In the genomic region with DNA sequence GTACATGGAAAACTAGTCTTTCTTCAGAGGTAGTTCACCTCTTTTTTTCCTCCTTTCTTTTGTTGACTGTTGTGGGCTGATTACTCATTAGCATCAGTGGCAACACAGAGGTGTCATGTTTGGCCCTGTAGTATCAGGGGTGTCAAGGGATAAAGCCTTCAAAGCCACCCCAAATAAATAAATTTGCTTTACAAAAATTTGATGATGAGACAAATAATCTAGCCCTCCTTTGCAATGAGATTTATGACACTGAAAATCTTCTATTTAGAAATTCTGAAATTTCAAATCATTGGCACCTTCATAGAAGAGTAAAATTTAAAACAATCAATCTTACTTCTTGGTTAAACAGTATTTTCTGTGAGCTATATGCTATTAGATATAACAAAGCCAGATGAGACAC, we compare ENCODE assay signal across 28 cellular contexts. TPM values are rescaled to one million over a fixed set of nuclear protein-coding genes. Genes with fewer than 3 reads are reported as not detected.
DNase-seq lines count a peak whose midpoint lies in the region; ATAC-seq, FAIRE-seq and TF ChIP-seq lines count a peak whose summit lies in the region.
"Had no signal": no experiment of that assay in that cellular context is flagged by ENCODE, and none has a peak within 500 bp of the region (broad histone marks: within the 10 kb centered on the region; RNA-seq: fewer than 3 reads in every experiment).

No MANE protein-coding gene starts in this region.

- intact Hi-C loops in natural killer cell (cut with micrococcal nuclease), result no loop called here

- H3K27ac ChIP-seq in A549 (no peak overlapping the region), small intestine (ENCODE audit: low read depth in 1 of 2, low read length in 1 of 2) (no peak overlapping the region)
- no peak overlapping the region for H3K27ac ChIP-seq in CD8-positive, alpha-beta memory T cell (ENCODE audit: low read depth, low read length)
- H3K27ac ChIP-seq: BLaER1, cardiac muscle cell, epithelial cell of prostate, SJCRH30, spleen, vagina had no signal

- POLR2A ChIA-PET in A549 (lab: Yijun Ruan, JAX), result no interaction called here
- POLR2A ChIA-PET in CD8-positive, alpha-beta memory T cell (lab: Charles Lee), result no interaction called here

- peaks cover 11% of the 10 kb centered on the region; the same call in 2 of the 3 replicates for H3K4me1 ChIP-seq in A549
- H3K4me1 ChIP-seq in CD8-positive, alpha-beta memory T cell (ENCODE audit: insufficient read depth, low read length), result peaks cover 14% of the 10 kb centered on the region
- H3K4me1 ChIP-seq in HAP-1, result peaks cover 23% of the 10 kb centered on the region
- no peaks in the 10 kb centered on the region for H3K4me1 ChIP-seq in small intestine (ENCODE audit: control insufficient read depth in 2 of 2, insufficient read depth in 1 of 2, low read depth in 1 of 2, low read length in 1 of 2)
- H3K4me1 ChIP-seq: SJCRH30 had no signal

- DNase-seq in A549 (ENCODE audit: low read depth in 1 of 2, low spot score in 1 of 2) (no peak), natural killer cell (no peak), HAP-1 (ENCODE audit: low spot score in 2 of 2) (no peak), small intestine (no peak)
- DNase-seq in CD8-positive, alpha-beta memory T cell, result no peak
- DNase-seq: activated CD4-positive, alpha-beta T cell treated with anti-CD3 and anti-CD28 coated beads, Interleukin-2, amount 50 U/mL, for 48 hours; activated CD4-positive, CD25-positive, alpha-beta regulatory T cell treated with anti-CD3 and anti-CD28 coated beads, Interleukin-2, amount 50 U/mL, for 72 hours; aorta; effector CD8-positive, alpha-beta T cell; GF-D8; left cardiac atrium; NCI-H2107; NCI-H345; right cardiac atrium; SJCRH30; spleen; stimulated activated CD4-positive, alpha-beta T cell treated with anti-CD3 and anti-CD28 coated beads, Interleukin-2, amount 100 ng/mL, for 24 hours; stimulated activated CD8-positive, alpha-beta memory T cell treated with anti-CD3 and anti-CD28 coated beads, Interleukin-4, amount 100 ng/mL, for 48 hours had no signal

- TF ChIP-seq EP300 in A549 (IDR thresholded peaks at IDR 0.05), result no peak

- H3K4me3 ChIP-seq in A549, result no peak overlapping the region
- H3K4me3 ChIP-seq in CD8-positive, alpha-beta memory T cell (ENCODE audit: low read length), result no peak overlapping the region
- no peak overlapping the region for H3K4me3 ChIP-seq in HAP-1
- H3K4me3 ChIP-seq in small intestine (ENCODE audit: low read depth in 1 of 2, low read length in 2 of 2), result no peak overlapping the region
- H3K4me3 ChIP-seq: BLaER1, cardiac muscle cell, SJCRH30, spleen, vagina had no signal

- H3K36me3 ChIP-seq in CD8-positive, alpha-beta memory T cell (ENCODE audit: insufficient read depth, low read length), result no peaks in the 10 kb centered on the region
- H3K36me3 ChIP-seq in HAP-1 (replicated peaks), result no peaks in the 10 kb centered on the region
- peaks cover 0 to 2% of the 10 kb centered on the region in 2 donors for H3K36me3 ChIP-seq in small intestine (ENCODE audit: control insufficient read depth in 2 of 2, insufficient read depth in 2 of 2, low read length in 2 of 2)
- H3K36me3 ChIP-seq: cardiac muscle cell, SJCRH30, vagina had no signal

- H3K4me3 Mint-ChIP-seq in CD8-positive, alpha-beta memory T cell, result peak overlapping the region in 4 of 7 donors; percentile 3 to 50 (median 26)
- H3K4me3 Mint-ChIP-seq in activated T-helper 17 cell treated with anti-CD3 and anti-CD28 coated beads, Interleukin-2, amount 50 U/mL, for 72 hours, result peak overlapping the region; percentile 92
- H3K4me3 Mint-ChIP-seq in natural killer cell, result peak overlapping the region; percentile 55
- H3K4me3 Mint-ChIP-seq: stimulated activated naive CD8-positive, alpha-beta T cell treated with anti-CD3 and anti-CD28 coated beads, Interleukin-15, Interleukin-2, amounts not matched to agents 100 ng/mL and 50 ng/mL, for 24 hours had no signal

- TF ChIP-seq RAD21 in A549 (conservative IDR thresholded peaks at IDR 0.05 in 1 of 2, IDR thresholded peaks at IDR 0.05 in 1 of 2), result no peak

- H3K4me2 ChIP-seq in A549, result no peak overlapping the region
- H3K4me2 ChIP-seq: BLaER1 had no signal

- ATAC-seq in A549 (no peak), natural killer cell (no peak), GM18909 (IDR thresholded peaks at IDR 0.05; ENCODE audit: poor library complexity, unreplicated experiment) (no peak)
- ATAC-seq in activated T-helper 17 cell treated with anti-CD3 and anti-CD28 coated beads, Interleukin-2, amount 50 U/mL, for 72 hours (replicated peaks), result no peak
- ATAC-seq: activated naive CD4-positive, alpha-beta T cell treated with anti-CD3 and anti-CD28 coated beads, Interleukin-2, amount 50 U/mL, for 72 hours; left cardiac atrium; right cardiac atrium had no signal

- peaks cover 12 to 36% (median 25%) of the 10 kb centered on the region in 3 donors for H3K4me1 Mint-ChIP-seq in CD8-positive, alpha-beta memory T cell
- peaks cover 16% of the 10 kb centered on the region for H3K4me1 Mint-ChIP-seq in activated T-helper 17 cell treated with anti-CD3 and anti-CD28 coated beads, Interleukin-2, amount 50 U/mL, for 72 hours
- H3K4me1 Mint-ChIP-seq in natural killer cell, result peaks cover 16 to 28% of the 10 kb centered on the region in 2 donors

- no peaks in the 10 kb centered on the region for H3K9me3 ChIP-seq in A549
- no peaks in the 10 kb centered on the region for H3K9me3 ChIP-seq in CD8-positive, alpha-beta memory T cell (ENCODE audit: low read length)
- H3K9me3 ChIP-seq in HAP-1, result no peaks in the 10 kb centered on the region
- no peaks in the 10 kb centered on the region for H3K9me3 ChIP-seq in small intestine (ENCODE audit: control insufficient read depth, low read depth)
- H3K9me3 ChIP-seq: BLaER1, SJCRH30, spleen, vagina had no signal

- H3K36me3 Mint-ChIP-seq in CD8-positive, alpha-beta memory T cell, result peaks cover 0 to 8% (median 0%) of the 10 kb centered on the region in 3 donors
- H3K36me3 Mint-ChIP-seq in activated T-helper 17 cell treated with anti-CD3 and anti-CD28 coated beads, Interleukin-2, amount 50 U/mL, for 72 hours (ENCODE audit: low read depth), result peaks cover 48% of the 10 kb centered on the region
- H3K36me3 Mint-ChIP-seq in natural killer cell, result no peaks in the 10 kb centered on the region

- no peaks in the 10 kb centered on the region for H3K9me3 Mint-ChIP-seq in CD8-positive, alpha-beta memory T cell
- no peaks in the 10 kb centered on the region for H3K9me3 Mint-ChIP-seq in activated T-helper 17 cell treated with anti-CD3 and anti-CD28 coated beads, Interleukin-2, amount 50 U/mL, for 72 hours
- H3K9me3 Mint-ChIP-seq in natural killer cell, result no peaks in the 10 kb centered on the region
- H3K9me3 Mint-ChIP-seq: activated naive CD4-positive, alpha-beta T cell treated with anti-CD3 and anti-CD28 coated beads, Interleukin-2, amount 50 U/mL, for 72 hours; activated T-helper 2 cell treated with anti-CD3 and anti-CD28 coated beads, Interferon-gamma antibody, Interleukin-2, Interleukin-4, amounts not matched to agents 10 μg/mL and 5 μg/mL and 100 μg/mL, durations not matched to agents 14 hours and 24 hours and 36 hours; stimulated activated naive CD8-positive, alpha-beta T cell treated with anti-CD3 and anti-CD28 coated beads, Interleukin-15, Interleukin-2, amounts not matched to agents 100 ng/mL and 50 ng/mL, for 24 hours had no signal

- FAIRE-seq in A549 (lab: Jason Lieb, UNC), result no peak
- no peak for FAIRE-seq in small intestine (lab: Jason Lieb, UNC)
- FAIRE-seq: colon had no signal

- TF ChIP-seq POLR2A in A549 (IDR thresholded peaks at IDR 0.05; ENCODE audit: low read length), result no peak

- TF ChIP-seq CTCF in A549 (IDR thresholded peaks at IDR 0.05) (no peak), natural killer cell (IDR thresholded peaks at IDR 0.05) (no peak)

- H3K27me3 ChIP-seq in CD8-positive, alpha-beta memory T cell (ENCODE audit: insufficient read depth, low read length, poor library complexity, severe bottlenecking), result no peaks in the 10 kb centered on the region
- H3K27me3 ChIP-seq in HAP-1 (ENCODE audit: low read depth), result no peaks in the 10 kb centered on the region
- no peaks in the 10 kb centered on the region for H3K27me3 ChIP-seq in small intestine (ENCODE audit: control insufficient read depth in 2 of 2, insufficient read depth in 2 of 2, low read length in 2 of 2)
- H3K27me3 ChIP-seq: BLaER1, SJCRH30, spleen, vagina had no signal

- CTCF ChIA-PET in A549 (lab: Yijun Ruan, JAX), result interaction anchor here (0.6 to 0.7 kb wide), 2 partner anchors 1286 to 1293 kb away, joined by 3 read pairs; no protein-coding TSS in a partner anchor
- CTCF ChIA-PET in CD8-positive, alpha-beta memory T cell (lab: Charles Lee), result no interaction called here

- peaks cover 0 to 8% of the 10 kb centered on the region in 2 donors for H3K27me3 Mint-ChIP-seq in CD8-positive, alpha-beta memory T cell
- H3K27me3 Mint-ChIP-seq in activated T-helper 17 cell treated with anti-CD3 and anti-CD28 coated beads, Interleukin-2, amount 50 U/mL, for 72 hours, result no peaks in the 10 kb centered on the region
- H3K27me3 Mint-ChIP-seq in natural killer cell (ENCODE audit: low read depth in 2 of 2), result no peaks in the 10 kb centered on the region

- in situ Hi-C loops in HAP-1 (cut with MboI; ENCODE audit: low sequenced_read_pairs), result no loop called here

- H3K27ac Mint-ChIP-seq in CD8-positive, alpha-beta memory T cell, result peak overlapping the region in 1 of 8 donors; percentile 18
- no peak overlapping the region for H3K27ac Mint-ChIP-seq in activated T-helper 17 cell treated with anti-CD3 and anti-CD28 coated beads, Interleukin-2, amount 50 U/mL, for 72 hours
- no peak overlapping the region for H3K27ac Mint-ChIP-seq in natural killer cell
- H3K27ac Mint-ChIP-seq: activated naive CD4-positive, alpha-beta T cell treated with anti-CD3 and anti-CD28 coated beads, Interleukin-2, amount 50 U/mL, for 72 hours; activated T-helper 2 cell treated with anti-CD3 and anti-CD28 coated beads, Interferon-gamma antibody, Interleukin-2, Interleukin-4, amounts not matched to agents 10 μg/mL and 5 μg/mL and 100 μg/mL, durations not matched to agents 14 hours and 24 hours and 36 hours; stimulated activated naive CD8-positive, alpha-beta T cell treated with anti-CD3 and anti-CD28 coated beads, Interleukin-15, Interleukin-2, amounts not matched to agents 100 ng/mL and 50 ng/mL, for 24 hours had no signal

RNA-seq across cellular contexts. Expression of a gene that starts 1.9 kb away (rescaled TPM):
- polyA plus RNA-seq in A549 (2011; rRNA removed), result 2.9 and 4.8 TPM in 2 replicates
- 0.57 and 0.74 TPM in 2 replicates for polyA plus RNA-seq in A549 (2012; cell fraction: cytosol; rRNA removed)
- 0.37 and 0.65 TPM in 2 replicates for polyA plus RNA-seq in A549 (2012; cell fraction: nucleus; rRNA removed)
- polyA plus RNA-seq in A549 (2017; fragmentation: RNase III; extraction: RNeasy Plus Mini Kit Qiagen cat#74134 plus additional on column Dnase treatment), result 2.2 to 3.0 TPM (median 2.8 TPM) in 3 replicates
- 0.49 and 0.58 TPM in 2 replicates for polyA minus RNA-seq in A549 (2011; rRNA and poly(A)+ RNA removed)
- total RNA-seq in CD8-positive, alpha-beta memory T cell, result 1 to 10 TPM; 4.6 to 7.0 TPM
- polyA plus RNA-seq in CD8-positive, alpha-beta memory T cell, result 1.7 TPM
- total RNA-seq in activated T-helper 17 cell treated with anti-CD3 and anti-CD28 coated beads, Interleukin-2, amount 50 U/mL, for 72 hours, result 1 to 10 TPM; 6.5 to 8.2 TPM
- total RNA-seq in natural killer cell, result 1 to 10 TPM; 1.1 to 4.3 (median 2.8) TPM
- polyA plus RNA-seq in small intestine, result 10 to 100 TPM in 2 of 3 donors, 1 to 10 TPM in 1; 4.1 to 13.0 (median 13.0) TPM

RNA-seq across cellular contexts. Expression of a gene that starts 2.0 kb away (rescaled TPM):
- polyA plus RNA-seq in A549 (2011; rRNA removed), result 2.6 and 2.7 TPM in 2 replicates
- polyA plus RNA-seq in A549 (2012; cell fraction: cytosol; rRNA removed), result 0.13 and 0.27 TPM in 2 replicates
- 0.20 and 0.44 TPM in 2 replicates for polyA plus RNA-seq in A549 (2012; cell fraction: nucleus; rRNA removed)
- polyA plus RNA-seq in A549 (2017; fragmentation: RNase III; extraction: RNeasy Plus Mini Kit Qiagen cat#74134 plus additional on column Dnase treatment), result 4.3 to 6.4 TPM (median 4.5 TPM) in 3 replicates
- polyA minus RNA-seq in A549 (2011; rRNA and poly(A)+ RNA removed), result 1.2 and 1.6 TPM in 2 replicates
- total RNA-seq in CD8-positive, alpha-beta memory T cell, result 1 to 10 TPM; 2.4 to 3.7 TPM
- 1.1 TPM for polyA plus RNA-seq in CD8-positive, alpha-beta memory T cell
- 1 to 10 TPM in 1 of 2 donors, under 1 TPM in 1; 0.30 to 1.6 TPM for total RNA-seq in activated T-helper 17 cell treated with anti-CD3 and anti-CD28 coated beads, Interleukin-2, amount 50 U/mL, for 72 hours
- 1 to 10 TPM; 1.2 to 2.1 (median 1.6) TPM for total RNA-seq in natural killer cell
- polyA plus RNA-seq in small intestine, result 10 to 100 TPM in 1 of 3 donors, 1 to 10 TPM in 1, under 1 TPM in 1; 0.81 to 13.0 (median 2.8) TPM

Comparison
In these comparisons a context has a peak if more than half of its experiments do, and no peak if none do; other contexts are left out.
1. H3K4me3 Mint-ChIP-seq: peak in every context shown above with its lines; median percentile 92 in activated T-helper 17 cell treated with anti-CD3 and anti-CD28 coated beads, Interleukin-2, amount 50 U/mL, for 72 hours; 55 in natural killer cell; 26 in CD8-positive, alpha-beta memory T cell.